22 cellular contexts compared by ENCODE assay signal in genomic region chr10:73537709-73538108, GRCh38. TPM values are rescaled to one million over a fixed set of nuclear protein-coding genes. Genes with fewer than 3 reads are reported as not detected.
DNase-seq lines count a peak whose midpoint lies in the region; ATAC-seq and TF ChIP-seq lines count a peak whose summit lies in the region.
"Had no signal": no experiment of that assay in that cellular context is flagged by ENCODE, and none has a peak within 500 bp of the region (broad histone marks: within the 10 kb centered on the region; RNA-seq: fewer than 3 reads in every experiment).

No MANE protein-coding gene starts in this region.

- no peaks in the 10 kb centered on the region for H3K9me2 ChIP-seq in GM23338 (ENCODE audit: insufficient read depth)

- H2AFZ ChIP-seq in GM23338, result no peak overlapping the region

- intact Hi-C loops in esophagus squamous epithelium (cut with DNase I) (no loop called here), transverse colon (cut with DNase I; ENCODE audit: low total_unique reads) (no loop called here)

- no peaks in the 10 kb centered on the region for H3K4me1 Mint-ChIP-seq in GM23338
- H3K4me1 Mint-ChIP-seq in activated T-helper 17 cell treated with anti-CD3 and anti-CD28 coated beads, Interleukin-2, amount 50 U/mL, for 72 hours, result peaks cover 6% of the 10 kb centered on the region
- peaks cover 10% of the 10 kb centered on the region for H3K4me1 Mint-ChIP-seq in stimulated activated effector memory CD8-positive, alpha-beta T cell treated with anti-CD3 and anti-CD28 coated beads, Interleukin-12 subunit alpha, Interleukin-12 subunit beta, amount 100 ng/mL, for 72 hours
- H3K4me1 Mint-ChIP-seq in mesothelial cell of epicardium, result peaks cover 5% of the 10 kb centered on the region
- H3K4me1 Mint-ChIP-seq: H9 had no signal

- H3K4me2 ChIP-seq in GM23338, result no peak overlapping the region

- no peak for DNase-seq in GM23338 (ENCODE audit: low spot score)
- DNase-seq in foreskin melanocyte, result peak; percentile 88
- DNase-seq in stimulated activated effector memory CD8-positive, alpha-beta T cell treated with anti-CD3 and anti-CD28 coated beads, Interleukin-12 subunit alpha, Interleukin-12 subunit beta, amount 100 ng/mL, for 72 hours (ENCODE audit: low spot score in 2 of 2), result no peak
- no peak for DNase-seq in esophagus squamous epithelium (lab: John Stamatoyannopoulos, UW)
- no peak for DNase-seq in G401 (ENCODE audit: low spot score)
- no peak for DNase-seq in transverse colon
- no peak for DNase-seq in mesothelial cell of epicardium (ENCODE audit: low spot score in 2 of 2, unreplicated experiment in 2 of 2)
- DNase-seq: BE2C, COR-L47, DMS79 treated with DMSO at 0.1 percent for 48 hours, H9, KG1, NCI-H1092 treated with DMSO at 0.1 percent for 48 hours, NCI-H146, NCI-H2029, NCI-H2171, NCI-H524 treated with DMSO at 0.1 percent for 48 hours, NCI-H82, SJCRH30 had no signal

- WGBS in esophagus squamous epithelium, 2 donors, result 75 to 96% methylated on average over 4 to 7 of the region's 7 CpGs
- 93% methylated on average over 7 of the region's 7 CpGs; no CpG with 5 or more reads in 1 of the 2 donors for WGBS in transverse colon (ENCODE audit: low coverage in 1 of 2), 2 donors

- H3K36me3 Mint-ChIP-seq in GM23338 (ENCODE audit: low read depth) (peaks cover 29% of the 10 kb centered on the region), mesothelial cell of epicardium (peaks cover 12% of the 10 kb centered on the region)
- no peaks in the 10 kb centered on the region for H3K36me3 Mint-ChIP-seq in activated T-helper 17 cell treated with anti-CD3 and anti-CD28 coated beads, Interleukin-2, amount 50 U/mL, for 72 hours (ENCODE audit: low read depth)
- peaks cover 6% of the 10 kb centered on the region for H3K36me3 Mint-ChIP-seq in stimulated activated effector memory CD8-positive, alpha-beta T cell treated with anti-CD3 and anti-CD28 coated beads, Interleukin-12 subunit alpha, Interleukin-12 subunit beta, amount 100 ng/mL, for 72 hours

- ATAC-seq in GM23338, result no peak
- ATAC-seq in activated T-helper 17 cell treated with anti-CD3 and anti-CD28 coated beads, Interleukin-2, amount 50 U/mL, for 72 hours (replicated peaks), result no peak
- no peak for ATAC-seq in stimulated activated effector memory CD8-positive, alpha-beta T cell treated with anti-CD3 and anti-CD28 coated beads, Interleukin-12 subunit alpha, Interleukin-12 subunit beta, amount 100 ng/mL, for 72 hours
- ATAC-seq: Panc1 had no signal

- H3K9me3 Mint-ChIP-seq in GM23338, result no peaks in the 10 kb centered on the region
- H3K9me3 Mint-ChIP-seq in activated T-helper 17 cell treated with anti-CD3 and anti-CD28 coated beads, Interleukin-2, amount 50 U/mL, for 72 hours, result no peaks in the 10 kb centered on the region
- no peaks in the 10 kb centered on the region for H3K9me3 Mint-ChIP-seq in stimulated activated effector memory CD8-positive, alpha-beta T cell treated with anti-CD3 and anti-CD28 coated beads, Interleukin-12 subunit alpha, Interleukin-12 subunit beta, amount 100 ng/mL, for 72 hours
- H3K9me3 Mint-ChIP-seq in mesothelial cell of epicardium, result no peaks in the 10 kb centered on the region
- H3K9me3 Mint-ChIP-seq: CD4-positive, CD25-positive, alpha-beta regulatory T cell; H9 had no signal

- in situ Hi-C loops in G401 (cut with HindIII; ENCODE audit: low sequenced_read_pairs) (no loop called here), transverse colon (cut with MboI; ENCODE audit: low pct_ligation_motif_present in 1 of 4, low pct_unique_long_range_greater_than_20kb in 1 of 4, low sequenced_read_pairs in 3 of 4) (no loop called here)

- no peaks in the 10 kb centered on the region for H3K79me2 ChIP-seq in GM23338 (replicated peaks; ENCODE audit: insufficient read depth)

- H3K27ac ChIP-seq in GM23338 (ENCODE audit: low read depth) (0 out of 2 replicates have a peak overlapping the region, but pooled peaks have one; percentile 39), esophagus squamous epithelium (no peak overlapping the region), transverse colon (no peak overlapping the region)
- H3K27ac ChIP-seq: SJCRH30 had no signal

- H3F3A ChIP-seq in GM23338 (replicated peaks; ENCODE audit: low read depth), result no peaks in the 10 kb centered on the region

- TF ChIP-seq POLR2A in esophagus squamous epithelium (IDR thresholded peaks at IDR 0.05) (no peak), transverse colon (IDR thresholded peaks at IDR 0.05) (no peak)

- H3K27me3 Mint-ChIP-seq in GM23338 (ENCODE audit: insufficient read depth, low read depth, poor library complexity), result no peaks in the 10 kb centered on the region
- H3K27me3 Mint-ChIP-seq in activated T-helper 17 cell treated with anti-CD3 and anti-CD28 coated beads, Interleukin-2, amount 50 U/mL, for 72 hours, result no peaks in the 10 kb centered on the region
- H3K27me3 Mint-ChIP-seq in mesothelial cell of epicardium (ENCODE audit: low read depth), result no peaks in the 10 kb centered on the region
- H3K27me3 Mint-ChIP-seq: CD4-positive, CD25-positive, alpha-beta regulatory T cell had no signal

- H3K4me3 ChIP-seq in GM23338, result no peak overlapping the region
- no peak overlapping the region for H3K4me3 ChIP-seq in esophagus squamous epithelium
- H3K4me3 ChIP-seq in transverse colon, result no peak overlapping the region
- H3K4me3 ChIP-seq: SJCRH30 had no signal

- H3K36me3 ChIP-seq in GM23338 (ENCODE audit: insufficient read depth) (no peaks in the 10 kb centered on the region), esophagus squamous epithelium (peaks cover 0 to 89% (median 0%) of the 10 kb centered on the region in 3 donors), transverse colon (peaks cover 0 to 41% (median 10%) of the 10 kb centered on the region in 4 donors)
- H3K36me3 ChIP-seq: BE2C, SJCRH30 had no signal

- H3K27me3 ChIP-seq in GM23338 (ENCODE audit: insufficient read depth), result no peaks in the 10 kb centered on the region
- no peaks in the 10 kb centered on the region for H3K27me3 ChIP-seq in esophagus squamous epithelium
- H3K27me3 ChIP-seq in transverse colon, result no peaks in the 10 kb centered on the region
- H3K27me3 ChIP-seq: BE2C, SJCRH30 had no signal

- H3K4me1 ChIP-seq in GM23338 (ENCODE audit: insufficient read depth), result no peaks in the 10 kb centered on the region
- peaks cover 0 to 19% (median 0%) of the 10 kb centered on the region in 3 donors for H3K4me1 ChIP-seq in esophagus squamous epithelium
- H3K4me1 ChIP-seq in transverse colon, result no peaks in the 10 kb centered on the region
- H3K4me1 ChIP-seq: BE2C, SJCRH30 had no signal

- TF ChIP-seq CTCF in GM23338 (conservative IDR thresholded peaks at IDR 0.05; ENCODE audit: low read depth in 2 of 2) (no peak), esophagus squamous epithelium (IDR thresholded peaks at IDR 0.05) (no peak), transverse colon (IDR thresholded peaks at IDR 0.05) (no peak), mesothelial cell of epicardium (IDR thresholded peaks at IDR 0.05; ENCODE audit: unreplicated experiment) (no peak)

- TF ChIP-seq EP300 in transverse colon (IDR thresholded peaks at IDR 0.05; ENCODE audit: low read depth), result no peak

- H3K9me3 ChIP-seq in esophagus squamous epithelium (no peaks in the 10 kb centered on the region), transverse colon (no peaks in the 10 kb centered on the region)
- H3K9me3 ChIP-seq: BE2C, SJCRH30 had no signal

- no peak overlapping the region for H3K27ac Mint-ChIP-seq in GM23338
- peak overlapping the region; percentile 24 for H3K27ac Mint-ChIP-seq in activated T-helper 17 cell treated with anti-CD3 and anti-CD28 coated beads, Interleukin-2, amount 50 U/mL, for 72 hours
- H3K27ac Mint-ChIP-seq in stimulated activated effector memory CD8-positive, alpha-beta T cell treated with anti-CD3 and anti-CD28 coated beads, Interleukin-12 subunit alpha, Interleukin-12 subunit beta, amount 100 ng/mL, for 72 hours, result peak overlapping the region; percentile 21
- no peak overlapping the region for H3K27ac Mint-ChIP-seq in mesothelial cell of epicardium
- H3K27ac Mint-ChIP-seq: CD4-positive, CD25-positive, alpha-beta regulatory T cell; H9 had no signal

- H3K4me3 Mint-ChIP-seq in GM23338, result no peak overlapping the region
- no peak overlapping the region for H3K4me3 Mint-ChIP-seq in activated T-helper 17 cell treated with anti-CD3 and anti-CD28 coated beads, Interleukin-2, amount 50 U/mL, for 72 hours
- H3K4me3 Mint-ChIP-seq in stimulated activated effector memory CD8-positive, alpha-beta T cell treated with anti-CD3 and anti-CD28 coated beads, Interleukin-12 subunit alpha, Interleukin-12 subunit beta, amount 100 ng/mL, for 72 hours, result no peak overlapping the region
- H3K4me3 Mint-ChIP-seq in mesothelial cell of epicardium, result no peak overlapping the region
- H3K4me3 Mint-ChIP-seq: CD4-positive, CD25-positive, alpha-beta regulatory T cell; H9 had no signal

- H4K20me1 ChIP-seq in GM23338 (replicated peaks; ENCODE audit: insufficient read depth), result no peaks in the 10 kb centered on the region; the same call in 1 of the 2 replicates

TF ChIP-seq in GM23338, 12 proteins besides CTCF, POLR2A, EP300 and RAD21 (continues in another document):
- no peak for TF ChIP-seq CREB1 (CRISPR knock-in tag; IDR thresholded peaks at IDR 0.05; ENCODE audit: low read depth)
- TF ChIP-seq ZNF331 (CRISPR knock-in tag; IDR thresholded peaks at IDR 0.05; ENCODE audit: low read depth), result no peak

RNA-seq across cellular contexts. Expression of gene PPP3CB, which starts 41.9 kb away (rescaled TPM):
- 38.5 and 42.9 TPM in 2 replicates for total RNA-seq in GM23338 (2014; rRNA removed; shearing (Covaris generic))
- 17.9 and 18.3 TPM in 2 replicates for polyA plus RNA-seq in GM23338 (2016; fragmentation: Nextera tagmentation; extraction: Ambion mirVana)
- 10 to 100 TPM; 43.9 to 50.1 TPM for total RNA-seq in activated T-helper 17 cell treated with anti-CD3 and anti-CD28 coated beads, Interleukin-2, amount 50 U/mL, for 72 hours
- total RNA-seq in esophagus squamous epithelium (10 to 100 TPM; 24.1 to 40.2 (median 30.6) TPM), transverse colon (10 to 100 TPM; 20.5 to 54.5 (median 35.9) TPM), mesothelial cell of epicardium (49.9 to 50.7 TPM (median 49.9 TPM) in 3 replicates)
- total RNA-seq in G401 (2014; rRNA removed; shearing (Covaris generic)), result 6.6 and 7.8 TPM in 2 replicates

RNA-seq across cellular contexts. Expression of gene USP54, which starts 53.4 kb away (rescaled TPM):
- total RNA-seq in GM23338 (2014; rRNA removed; shearing (Covaris generic)), result 27.4 and 29.2 TPM in 2 replicates
- polyA plus RNA-seq in GM23338 (2016; fragmentation: Nextera tagmentation; extraction: Ambion mirVana), result 12.8 and 15.1 TPM in 2 replicates
- 1 to 10 TPM; 6.3 to 6.4 TPM for total RNA-seq in activated T-helper 17 cell treated with anti-CD3 and anti-CD28 coated beads, Interleukin-2, amount 50 U/mL, for 72 hours
- total RNA-seq in esophagus squamous epithelium (10 to 100 TPM; 17.8 to 37.4 (median 32.7) TPM), transverse colon (100 to 1,000 TPM; 109 to 168 (median 114) TPM), mesothelial cell of epicardium (24.5 to 26.9 TPM (median 26.7 TPM) in 3 replicates)
- total RNA-seq in G401 (2014; rRNA removed; shearing (Covaris generic)), result 13.0 and 23.2 TPM in 2 replicates

Comparison
In these comparisons a context has a peak if more than half of its experiments do, and no peak if none do; other contexts are left out.
1. H3K27ac Mint-ChIP-seq: peak in activated T-helper 17 cell treated with anti-CD3 and anti-CD28 coated beads, Interleukin-2, amount 50 U/mL, for 72 hours (single experiment) and stimulated activated effector memory CD8-positive, alpha-beta T cell treated with anti-CD3 and anti-CD28 coated beads, Interleukin-12 subunit alpha, Interleukin-12 subunit beta, amount 100 ng/mL, for 72 hours (single experiment); none in GM23338 (single experiment) and mesothelial cell of epicardium (single experiment).